Comparison of ENCODE assay signal across 2 cellular contexts in the genomic region with DNA sequence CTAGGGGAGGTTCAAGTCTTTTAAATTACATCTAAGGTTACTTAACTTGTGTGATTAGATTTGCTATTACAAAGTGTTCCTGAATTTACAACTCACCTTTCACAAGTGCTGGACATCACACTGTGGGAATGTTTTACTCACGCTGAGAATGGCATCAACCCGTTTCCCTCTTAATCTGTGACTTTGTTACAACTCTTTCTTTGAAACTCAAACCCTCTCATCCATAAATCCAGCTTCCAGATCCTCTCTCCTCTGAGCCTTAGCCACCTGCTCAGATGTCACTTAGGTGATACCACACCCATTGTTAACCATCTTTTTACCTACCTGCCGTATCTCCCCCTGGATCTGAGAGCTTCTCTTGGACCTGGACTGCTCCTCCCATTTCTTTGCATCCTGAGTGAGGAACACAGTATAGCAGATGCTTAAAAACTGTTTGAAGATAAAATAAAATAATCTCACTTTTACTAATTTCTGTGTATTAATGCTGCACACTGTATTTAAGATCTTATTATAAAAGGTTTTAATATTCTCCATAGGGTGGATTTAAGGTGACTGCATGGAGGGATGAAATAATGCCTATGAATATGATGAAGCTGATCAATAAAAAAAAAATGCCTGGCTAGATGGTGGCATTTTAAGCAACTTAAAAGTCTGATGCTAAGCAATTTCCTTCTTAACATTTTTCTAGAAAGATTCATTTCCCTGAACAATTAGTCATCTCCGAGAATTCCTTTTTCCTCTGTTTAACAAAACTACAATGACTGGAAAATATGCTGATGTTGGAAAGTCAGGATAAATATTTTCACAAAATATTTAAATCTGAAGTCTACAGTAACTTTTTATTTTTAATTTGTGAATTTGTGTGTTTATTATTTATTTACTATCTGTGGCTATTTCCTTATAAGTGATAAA.
A peak's percentile ranks its signal among the peaks of the same experiment; 100 is the strongest.
TF ChIP-seq lines count a peak whose summit lies in the region.

No MANE protein-coding gene starts in this region.

TF ChIP-seq in A549, 52 proteins besides CTCF, POLR2A, EP300 and RAD21:
- no peak for TF ChIP-seq FOXS1 (CRISPR knock-in tag; IDR thresholded peaks at IDR 0.05)
- no peak for TF ChIP-seq MAX (IDR thresholded peaks at IDR 0.05)
- no peak for TF ChIP-seq POLR2AphosphoS2 (conservative IDR thresholded peaks at IDR 0.05; ENCODE audit: low read length)
- TF ChIP-seq MAFK (IDR thresholded peaks at IDR 0.05; ENCODE audit: partially characterized antibody) = peak; percentile 1
- TF ChIP-seq MAZ (IDR thresholded peaks at IDR 0.05; ENCODE audit: borderline replicate concordance, low read depth, low read length) = no peak
- TF ChIP-seq TP53 (CRISPR knock-in tag; IDR thresholded peaks at IDR 0.05) = no peak

TF ChIP-seq in IMR-90, 13 proteins besides CTCF, POLR2A, EP300 and RAD21:
- TF ChIP-seq MAFK (IDR thresholded peaks at IDR 0.05; ENCODE audit: low read depth, low read length) (peak; percentile 84), USF2 (IDR thresholded peaks at IDR 0.05; ENCODE audit: low read depth, low read length) (no peak), FOS (IDR thresholded peaks at IDR 0.05; ENCODE audit: low read depth, low read length) (no peak)
